ENCODE assay signal across 9 cellular contexts in the genomic region with DNA sequence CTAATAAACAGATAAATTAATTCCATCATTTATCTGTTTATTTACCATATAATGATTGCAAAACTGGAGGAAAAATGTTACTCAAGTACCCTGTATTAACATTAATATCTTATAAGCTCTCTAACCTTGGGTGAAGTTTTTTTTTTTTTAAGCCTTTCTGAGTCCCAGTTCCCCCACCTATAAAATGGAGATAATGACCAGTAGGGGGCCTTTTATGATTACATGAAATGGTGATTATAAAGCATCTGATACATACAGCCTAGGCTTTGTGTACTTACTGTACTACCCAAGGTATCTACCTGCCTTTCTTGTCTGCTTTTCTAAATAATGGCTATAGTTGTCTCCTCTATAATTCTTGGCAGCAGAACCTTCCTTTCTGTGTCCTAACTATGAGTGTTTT. TPM values are rescaled to one million over a fixed set of nuclear protein-coding genes. Genes with fewer than 3 reads are reported as not detected.
DNase-seq lines count a peak whose midpoint lies in the region; ATAC-seq and TF ChIP-seq lines count a peak whose summit lies in the region.
"Had no signal": no experiment of that assay in that cellular context is flagged by ENCODE, and none has a peak within 500 bp of the region (broad histone marks: within the 10 kb centered on the region; RNA-seq: fewer than 3 reads in every experiment).

No MANE protein-coding gene starts in this region.

- ATAC-seq in foreskin keratinocyte: no peak
- ATAC-seq in HG02678 (IDR thresholded peaks at IDR 0.05; ENCODE audit: unreplicated experiment): no peak
- no peak for ATAC-seq in GM21528 (IDR thresholded peaks at IDR 0.05; ENCODE audit: low FRiP score, unreplicated experiment)

- no peaks in the 10 kb centered on the region for H3K36me3 ChIP-seq in GM23248 (ENCODE audit: low read depth)

- H3K4me1 ChIP-seq in GM23248 (ENCODE audit: insufficient read depth): no peaks in the 10 kb centered on the region
- no peaks in the 10 kb centered on the region for H3K4me1 ChIP-seq in foreskin keratinocyte

- H3F3A ChIP-seq in GM23248 (ENCODE audit: insufficient read depth): no peaks in the 10 kb centered on the region

- H3K27ac ChIP-seq in GM23248: no peak overlapping the region
- H3K27ac ChIP-seq in foreskin keratinocyte: no peak overlapping the region

- no peaks in the 10 kb centered on the region for H3K27me3 ChIP-seq in GM23248 (replicated peaks; ENCODE audit: insufficient read depth)
- H3K27me3 ChIP-seq in foreskin keratinocyte: no peaks in the 10 kb centered on the region

- no peak overlapping the region for H3K9ac ChIP-seq in GM23248

- H2AFZ ChIP-seq in GM23248: no peak overlapping the region

- no peak overlapping the region for H3K4me3 ChIP-seq in GM23248

- no peaks in the 10 kb centered on the region for H3K9me3 ChIP-seq in GM23248 (ENCODE audit: low read depth)

- H3K79me2 ChIP-seq in GM23248 (ENCODE audit: insufficient read depth): no peaks in the 10 kb centered on the region

- in situ Hi-C loops in ACHN (cut with HindIII; ENCODE audit: low pct_ligation_motif_present, low pct_unique_long_range_greater_than_20kb, low sequenced_read_pairs): no loop called here
- in situ Hi-C loops in GM23248 (cut with MboI): no loop called here

- peak; percentile 66 for DNase-seq in ACHN
- DNase-seq in GM23248: peak; percentile 60
- peak; percentile 35 for DNase-seq in RPMI7951 (ENCODE audit: low read depth)
- peak in 1 of 2 donors; percentile 23 for DNase-seq in foreskin keratinocyte
- no peak for DNase-seq in activated gamma-delta T cell (lab: John Stamatoyannopoulos, UW)
- no peak for DNase-seq in activated T-cell treated with anti-CD3 and anti-CD28 coated beads, Interleukin-2, amount 50 U/mL, for 1 hour

- no peaks in the 10 kb centered on the region for H3K9me2 ChIP-seq in GM23248 (ENCODE audit: insufficient read depth)

- H3K4me2 ChIP-seq in GM23248 (ENCODE audit: unreplicated experiment): no peak overlapping the region

- no peaks in the 10 kb centered on the region for H4K20me1 ChIP-seq in GM23248 (ENCODE audit: insufficient read depth)

- TF ChIP-seq CTCF in foreskin keratinocyte (conservative IDR thresholded peaks at IDR 0.05): peak; percentile 69

RNA-seq across cellular contexts. Expression of a gene that starts 22.6 kb away (rescaled TPM):
- not detected in 2 replicates for total RNA-seq in GM23248 (2014; rRNA removed; shearing (Covaris generic))
- polyA plus RNA-seq in GM23248 (2016; fragmentation: Nextera tagmentation; extraction: Ambion mirVana): not detected in 2 replicates
- total RNA-seq in RPMI7951 (2014; rRNA removed; shearing (Covaris generic)): not detected in 2 replicates
- not detected in 2 replicates for total RNA-seq in foreskin keratinocyte
- polyA plus RNA-seq in foreskin keratinocyte: not detected in 2 replicates

RNA-seq across cellular contexts. Expression of a gene that starts 22.6 kb away (rescaled TPM):
- not detected in 2 replicates for total RNA-seq in GM23248 (2014; rRNA removed; shearing (Covaris generic))
- not detected in 2 replicates for polyA plus RNA-seq in GM23248 (2016; fragmentation: Nextera tagmentation; extraction: Ambion mirVana)
- not detected in 2 replicates for total RNA-seq in RPMI7951 (2014; rRNA removed; shearing (Covaris generic))
- not detected in 2 replicates for total RNA-seq in foreskin keratinocyte
- not detected in 2 replicates for polyA plus RNA-seq in foreskin keratinocyte

RNA-seq across cellular contexts. Expression of a gene that starts 44.1 kb away (rescaled TPM):
- total RNA-seq in GM23248 (2014; rRNA removed; shearing (Covaris generic)): not detected in 2 replicates
- polyA plus RNA-seq in GM23248 (2016; fragmentation: Nextera tagmentation; extraction: Ambion mirVana): 1.9 and 2.1 TPM in 2 replicates
- 0.24 and 0.29 TPM in 2 replicates for total RNA-seq in RPMI7951 (2014; rRNA removed; shearing (Covaris generic))
- total RNA-seq in foreskin keratinocyte: 0.07 TPM in 1 of 2 replicates, not detected in the other
- 0.07 and 0.09 TPM in 2 replicates for polyA plus RNA-seq in foreskin keratinocyte
- total RNA-seq: activated CD8-positive, alpha-beta memory T cell treated with anti-CD3 and anti-CD28 coated beads for 36 hours had no signal

Comparison
In these comparisons a context has a peak if more than half of its experiments do, and no peak if none do; other contexts are left out.
1. DNase-seq: peak in ACHN (single experiment), GM23248 (single experiment) and RPMI7951 (single experiment); none in activated gamma-delta T cell (single experiment) and activated T-cell treated with anti-CD3 and anti-CD28 coated beads, Interleukin-2, amount 50 U/mL, for 1 hour (single experiment).